9 cellular contexts compared by ENCODE assay signal in genomic region chr7:27188666-27189559, GRCh38. TPM values are rescaled to one million over a fixed set of nuclear protein-coding genes. Genes with fewer than 3 reads are reported as not detected.
DNase-seq lines count a peak whose midpoint lies in the region; ATAC-seq and TF ChIP-seq lines count a peak whose summit lies in the region.
"Had no signal": no experiment of that assay in that cellular context is flagged by ENCODE, and none has a peak within 500 bp of the region (broad histone marks: within the 10 kb centered on the region; RNA-seq: fewer than 3 reads in every experiment).

No MANE protein-coding gene starts in this region.

- TF ChIP-seq CTCF in lung (IDR thresholded peaks at IDR 0.05; ENCODE audit: control extremely low read depth, extremely low read depth) = no peak
- no peak for TF ChIP-seq CTCF in upper lobe of left lung (IDR thresholded peaks at IDR 0.05)

- peak overlapping the region; percentile 73 for H3K4me3 Mint-ChIP-seq in activated naive CD8-positive, alpha-beta T cell treated with anti-CD3 and anti-CD28 coated beads, Interleukin-2, amount 10 ng/mL, durations not matched to agents 7 days and 5 days

- H3K36me3 ChIP-seq in lung (ENCODE audit: control insufficient read depth in 2 of 2, insufficient read depth in 2 of 2, low read length in 2 of 2) (no peaks in the 10 kb centered on the region), upper lobe of left lung (no peaks in the 10 kb centered on the region)

- peak; percentile 59 for ATAC-seq in activated naive CD8-positive, alpha-beta T cell treated with anti-CD3 and anti-CD28 coated beads, Interleukin-2, amount 10 ng/mL, durations not matched to agents 7 days and 5 days (ENCODE audit: low read depth)
- peak; percentile 6 for ATAC-seq in lung (ENCODE audit: insufficient read depth, low FRiP score)
- peak in 1 of 2 donors; percentile 18 for ATAC-seq in upper lobe of left lung (ENCODE audit: low FRiP score in 2 of 2)
- no peak for ATAC-seq in left lobe of liver
- ATAC-seq in HG02571 (IDR thresholded peaks at IDR 0.05; ENCODE audit: unreplicated experiment) = no peak

- H3K4me1 ChIP-seq in lung (ENCODE audit: control insufficient read depth in 2 of 2, insufficient read depth in 2 of 2, low read length in 2 of 2) (peaks cover 0 to 32% of the 10 kb centered on the region in 2 donors), upper lobe of left lung (peaks cover 52 to 55% (median 54%) of the 10 kb centered on the region in 4 donors)

- H3K36me3 Mint-ChIP-seq in activated naive CD8-positive, alpha-beta T cell treated with anti-CD3 and anti-CD28 coated beads, Interleukin-2, amount 10 ng/mL, durations not matched to agents 7 days and 5 days = peaks cover 2% of the 10 kb centered on the region

- WGBS in lung, 2 donors = 5 to 11% methylated on average over 50 to 55 of the region's 55 CpGs
- WGBS in upper lobe of left lung, 2 donors = 6 to 10% methylated on average over 36 to 48 of the region's 55 CpGs

- peaks cover 93% of the 10 kb centered on the region for H3K27me3 Mint-ChIP-seq in activated naive CD8-positive, alpha-beta T cell treated with anti-CD3 and anti-CD28 coated beads, Interleukin-2, amount 10 ng/mL, durations not matched to agents 7 days and 5 days

- no peak for TF ChIP-seq POLR2A in upper lobe of left lung (IDR thresholded peaks at IDR 0.05)

- no peak overlapping the region for H3K27ac ChIP-seq in lung (ENCODE audit: low read depth in 1 of 2, low read length in 1 of 2)
- H3K27ac ChIP-seq in upper lobe of left lung = no peak overlapping the region

- DNase-seq in activated CD8-positive, alpha-beta memory T cell treated with anti-CD3 and anti-CD28 coated beads for 24 hours = peak; percentile 69
- DNase-seq in activated CD8-positive, alpha-beta memory T cell treated with anti-CD3 and anti-CD28 coated beads, Interleukin-2, amount 50 U/mL, for 4 hours = no peak
- peak; percentile 58 for DNase-seq in activated naive CD8-positive, alpha-beta T cell treated with anti-CD3 and anti-CD28 coated beads, Interleukin-2, amount 10 ng/mL, durations not matched to agents 7 days and 5 days
- DNase-seq in lung (ENCODE audit: low spot score) (no peak), upper lobe of left lung (peak in 1 of 2 donors; percentile 78), pons (ENCODE audit: low spot score) (no peak), left lobe of liver (ENCODE audit: low spot score) (no peak)
- DNase-seq: COR-L47 had no signal

- H3K4me3 ChIP-seq in lung (no peak overlapping the region), upper lobe of left lung (peak overlapping the region in 3 of 4 donors; percentile 4 to 31 (median 21))

- H3K27me3 ChIP-seq in lung (ENCODE audit: control insufficient read depth, insufficient read depth) (peaks cover 3% of the 10 kb centered on the region), upper lobe of left lung (peaks cover 3 to 96% (median 71%) of the 10 kb centered on the region in 4 donors)

- peaks cover 0 to 12% of the 10 kb centered on the region in 2 donors for H3K9me3 ChIP-seq in lung (ENCODE audit: control insufficient read depth in 2 of 2, insufficient read depth in 1 of 2, low read length in 1 of 2)
- no peaks in the 10 kb centered on the region for H3K9me3 ChIP-seq in upper lobe of left lung

- peak overlapping the region; percentile 54 for H3K27ac Mint-ChIP-seq in activated naive CD8-positive, alpha-beta T cell treated with anti-CD3 and anti-CD28 coated beads, Interleukin-2, amount 10 ng/mL, durations not matched to agents 7 days and 5 days

- POLR2A ChIA-PET in activated naive CD8-positive, alpha-beta T cell treated with anti-CD3 and anti-CD28 coated beads, Interleukin-2, amount 10 ng/mL, durations not matched to agents 7 days and 5 days (lab: Charles Lee) = no interaction called here

- no peaks in the 10 kb centered on the region for H3K9me3 Mint-ChIP-seq in activated naive CD8-positive, alpha-beta T cell treated with anti-CD3 and anti-CD28 coated beads, Interleukin-2, amount 10 ng/mL, durations not matched to agents 7 days and 5 days

- no peak for TF ChIP-seq EP300 in upper lobe of left lung (IDR thresholded peaks at IDR 0.05)

- peaks cover 32% of the 10 kb centered on the region for H3K4me1 Mint-ChIP-seq in activated naive CD8-positive, alpha-beta T cell treated with anti-CD3 and anti-CD28 coated beads, Interleukin-2, amount 10 ng/mL, durations not matched to agents 7 days and 5 days

RNA-seq across cellular contexts. Expression of gene HOXA11, which starts 3.9 kb away (rescaled TPM):
- not detected for total RNA-seq in activated naive CD8-positive, alpha-beta T cell treated with anti-CD3 and anti-CD28 coated beads, Interleukin-2, amount 10 ng/mL, durations not matched to agents 7 days and 5 days
- total RNA-seq in lung = not detected
- not detected for polyA plus RNA-seq in lung
- total RNA-seq in upper lobe of left lung = not detected
- total RNA-seq in left lobe of liver = not detected

RNA-seq across cellular contexts. Expression of gene HOXA13, which starts 11.0 kb away (rescaled TPM):
- not detected for total RNA-seq in activated naive CD8-positive, alpha-beta T cell treated with anti-CD3 and anti-CD28 coated beads, Interleukin-2, amount 10 ng/mL, durations not matched to agents 7 days and 5 days
- total RNA-seq in lung = not detected
- polyA plus RNA-seq in lung = not detected
- not detected for total RNA-seq in upper lobe of left lung
- 0.03 TPM for total RNA-seq in left lobe of liver

RNA-seq across cellular contexts. Expression of gene HOXA10, which starts 14.8 kb away (rescaled TPM):
- not detected for total RNA-seq in activated naive CD8-positive, alpha-beta T cell treated with anti-CD3 and anti-CD28 coated beads, Interleukin-2, amount 10 ng/mL, durations not matched to agents 7 days and 5 days
- total RNA-seq in lung (under 1 TPM in 1 of 2 donors, not detected in 1; 0.21 TPM), upper lobe of left lung (under 1 TPM in 2 of 6 donors, not detected in 4; 0.15 to 0.24 TPM), left lobe of liver (0.10 TPM)
- polyA plus RNA-seq in lung = under 1 TPM; 0.26 to 0.29 TPM

RNA-seq across cellular contexts. Expression of gene HOXA9, which starts 23.6 kb away (rescaled TPM):
- total RNA-seq in activated naive CD8-positive, alpha-beta T cell treated with anti-CD3 and anti-CD28 coated beads, Interleukin-2, amount 10 ng/mL, durations not matched to agents 7 days and 5 days = not detected
- total RNA-seq in lung (under 1 TPM; 0.11 to 0.46 TPM), upper lobe of left lung (1 to 10 TPM in 2 of 6 donors, under 1 TPM in 3, not detected in 1; 0.30 to 6.1 (median 0.49) TPM), left lobe of liver (not detected)
- polyA plus RNA-seq in lung = under 1 TPM; 0.40 to 0.85 TPM

RNA-seq across cellular contexts. Expression of gene HOXA7, which starts 32.4 kb away (rescaled TPM):
- total RNA-seq in activated naive CD8-positive, alpha-beta T cell treated with anti-CD3 and anti-CD28 coated beads, Interleukin-2, amount 10 ng/mL, durations not matched to agents 7 days and 5 days = not detected
- total RNA-seq in lung (1 to 10 TPM; 1.1 to 2.2 TPM), upper lobe of left lung (1 to 10 TPM in 3 of 6 donors, under 1 TPM in 1, not detected in 2; 0.46 to 3.3 (median 2.5) TPM), left lobe of liver (not detected)
- polyA plus RNA-seq in lung = 1 to 10 TPM; 1.0 to 1.7 TPM

Comparison
In these comparisons a context has a peak if more than half of its experiments do, and no peak if none do; other contexts are left out.
1. DNase-seq: peak in activated CD8-positive, alpha-beta memory T cell treated with anti-CD3 and anti-CD28 coated beads for 24 hours (single experiment) and activated naive CD8-positive, alpha-beta T cell treated with anti-CD3 and anti-CD28 coated beads, Interleukin-2, amount 10 ng/mL, durations not matched to agents 7 days and 5 days (single experiment); none in activated CD8-positive, alpha-beta memory T cell treated with anti-CD3 and anti-CD28 coated beads, Interleukin-2, amount 50 U/mL, for 4 hours (single experiment), lung (single experiment), pons (single experiment) and left lobe of liver (single experiment).
2. ATAC-seq: peak in activated naive CD8-positive, alpha-beta T cell treated with anti-CD3 and anti-CD28 coated beads, Interleukin-2, amount 10 ng/mL, durations not matched to agents 7 days and 5 days (single experiment) and lung (single experiment); none in left lobe of liver (single experiment) and HG02571 (single experiment).